ENCODE assay signal across 21 cellular contexts in the genomic region with DNA sequence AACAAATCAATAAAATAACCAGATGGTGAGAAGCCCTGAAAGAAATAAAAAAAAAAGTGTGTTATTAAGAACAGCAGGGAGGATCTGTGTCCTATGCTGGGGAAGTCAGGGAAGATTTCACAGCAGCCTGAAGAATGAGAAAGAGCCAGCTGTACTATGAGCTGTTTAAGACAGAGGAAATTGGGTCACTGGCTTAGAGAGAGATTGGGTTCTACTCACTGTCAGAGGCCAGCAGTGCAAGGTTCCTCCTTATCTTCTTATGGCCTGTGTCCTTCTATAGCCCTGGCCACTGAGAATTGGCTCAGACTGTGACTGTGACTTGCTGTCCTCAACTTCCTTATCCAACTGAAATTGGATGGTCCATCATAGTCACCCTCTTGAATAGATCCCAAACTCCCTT. TPM values are rescaled to one million over a fixed set of nuclear protein-coding genes. Genes with fewer than 3 reads are reported as not detected.
DNase-seq lines count a peak whose midpoint lies in the region; ATAC-seq, FAIRE-seq and TF ChIP-seq lines count a peak whose summit lies in the region.
"Had no signal": no experiment of that assay in that cellular context is flagged by ENCODE, and none has a peak within 500 bp of the region (broad histone marks: within the 10 kb centered on the region; RNA-seq: fewer than 3 reads in every experiment).

No MANE protein-coding gene starts in this region.

- no peak for TF ChIP-seq POLR2A in GM12878 (IDR thresholded peaks at IDR 0.05; ENCODE audit: low read depth, low read length)

- H2AFZ ChIP-seq in GM23248 (no peak overlapping the region), GM12878 (ENCODE audit: control insufficient read depth, low read depth, low read length) (no peak overlapping the region)

- H3K9me3 ChIP-seq in GM23248 (ENCODE audit: low read depth) (no peaks in the 10 kb centered on the region), Panc1 (ENCODE audit: control insufficient read depth, insufficient read depth, low read depth, low read length) (no peaks in the 10 kb centered on the region), GM12878 (replicated peaks; ENCODE audit: control insufficient read depth, insufficient read depth, low read length) (no peaks in the 10 kb centered on the region), lower lobe of right lung (no peaks in the 10 kb centered on the region)
- H3K9me3 ChIP-seq: SJCRH30 had no signal

- SMC1A ChIA-PET in GM12878 (lab: Charles Lee; ENCODE audit: uncharacterized antibody, unreplicated experiment) = interaction anchor here (0.9 to 6.3 kb wide), 14 partner anchors 12 to 183 kb away, joined by 3 to 90 read pairs (median 4); no protein-coding TSS in a partner anchor

- DNase-seq in GM23248 = peak; percentile 23
- no peak for DNase-seq in Panc1 (ENCODE audit: low read depth, low spot score)
- no peak for DNase-seq in GM12878 (ENCODE audit: low read depth, low spot score)
- DNase-seq in lower lobe of right lung = no peak
- no peak for DNase-seq in WTC11 (ENCODE audit: low spot score)
- no peak for DNase-seq in osteocyte (ENCODE audit: extremely low spot score, unreplicated experiment)
- DNase-seq in HEK293T (ENCODE audit: extremely low spot score) = no peak
- DNase-seq: activated CD4-positive, CD25-positive, alpha-beta regulatory T cell treated with anti-CD3 and anti-CD28 coated beads, Interleukin-2, amount 50 U/mL, for 72 hours; activated naive CD4-positive, alpha-beta T cell treated with anti-CD3 and anti-CD28 coated beads, Interleukin-2, amount 10 ng/mL, durations not matched to agents 7 days and 5 days; activated T-cell treated with anti-CD3 and anti-CD28 coated beads, Interleukin-2, amount 50 U/mL, for 48 hours; left cardiac atrium; NCI-H1105 treated with DMSO at 0.1 percent for 48 hours; NCI-H2107; NCI-H748 treated with DMSO at 0.1 percent for 48 hours; SJCRH30; small intestine; stimulated activated naive CD8-positive, alpha-beta T cell treated with anti-CD3 and anti-CD28 coated beads, Interleukin-15, Interleukin-2, amounts not matched to agents 100 U/mL and 50 U/mL, for 24 hours had no signal

- H3K27ac Mint-ChIP-seq in WTC11 = no peak overlapping the region
- no peak overlapping the region for H3K27ac Mint-ChIP-seq in osteocyte (ENCODE audit: unreplicated experiment)
- H3K27ac Mint-ChIP-seq: activated naive CD4-positive, alpha-beta T cell treated with anti-CD3 and anti-CD28 coated beads, Interleukin-2, amount 10 ng/mL, durations not matched to agents 7 days and 5 days; progenitor cell of endocrine pancreas; T-helper 2 cell treated with Interferon-gamma antibody and Interleukin-4, amounts not matched to agents 5 μg/mL and 100 μg/mL, for 36 hours; type B pancreatic cell had no signal

- intact Hi-C loops in Panc1 (cut with micrococcal nuclease; ENCODE audit: unreplicated experiment) (loop anchor here (5.0 kb wide), 2 partner anchors 57 to 428 kb away; no protein-coding TSS in a partner anchor), GM12878 (cut with micrococcal nuclease; ENCODE audit: unreplicated experiment) (loop anchor here (5.0 kb wide), 1 partner anchor 523 kb away; no protein-coding TSS in a partner anchor), lower lobe of right lung (cut with DNase I) (loop anchor here (5.0 to 10.0 kb wide), 2 partner anchors 60 to 173 kb away; no protein-coding TSS in a partner anchor)

- H3K4me3 ChIP-seq in GM23248 (no peak overlapping the region), Panc1 (ENCODE audit: low read depth in 2 of 2, low read length in 2 of 2) (no peak overlapping the region), GM12878 (no peak overlapping the region), lower lobe of right lung (no peak overlapping the region)
- H3K4me3 ChIP-seq: SJCRH30 had no signal

- BruUV-seq in Panc1 (replicated peaks; lab: Mats Ljungman, UMichigan) (no TSS peak), GM12878 (replicated peaks; lab: Mats Ljungman, UMichigan) (no TSS peak)

- no peak for FAIRE-seq in GM12878 (lab: Jason Lieb, UNC)
- FAIRE-seq: astrocyte, small intestine had no signal

- H3K36me3 Mint-ChIP-seq in WTC11 = no peaks in the 10 kb centered on the region
- H3K36me3 Mint-ChIP-seq in osteocyte (ENCODE audit: unreplicated experiment) = no peaks in the 10 kb centered on the region
- H3K36me3 Mint-ChIP-seq: activated naive CD4-positive, alpha-beta T cell treated with anti-CD3 and anti-CD28 coated beads, Interleukin-2, amount 10 ng/mL, durations not matched to agents 7 days and 5 days; type B pancreatic cell had no signal

- CTCF ChIA-PET in Panc1 (lab: Charles Lee) = no interaction called here
- CTCF ChIA-PET in GM12878 (lab: Yijun Ruan, JAX) = interaction anchor here (0.8 to 4.2 kb wide), 16 partner anchors 22 to 851 kb away, joined by 3 to 81 read pairs (median 3); partner anchors contain the start of gene FDX1
- CTCF ChIA-PET in WTC11 (lab: Charles Lee) = no interaction called here
- CTCF ChIA-PET in HEK293T (lab: Yijun Ruan, JAX) = no interaction called here

- no peak overlapping the region for H3K9ac ChIP-seq in GM23248
- H3K9ac ChIP-seq in GM12878 (ENCODE audit: control insufficient read depth, insufficient read depth, low read length) = no peak overlapping the region

- H3F3A ChIP-seq in GM23248 (ENCODE audit: insufficient read depth) = peaks cover 19% of the 10 kb centered on the region

- H3K27ac ChIP-seq in GM23248 (no peak overlapping the region), Panc1 (ENCODE audit: low read length) (no peak overlapping the region), GM12878 (ENCODE audit: control insufficient read depth, insufficient read depth) (no peak overlapping the region), lower lobe of right lung (no peak overlapping the region)
- H3K27ac ChIP-seq: SJCRH30 had no signal

- H3K9me2 ChIP-seq in GM23248 (ENCODE audit: insufficient read depth) = no peaks in the 10 kb centered on the region

- H3K4me2 ChIP-seq in GM23248 (ENCODE audit: unreplicated experiment) (no peak overlapping the region), GM12878 (ENCODE audit: control insufficient read depth, insufficient read depth) (no peak overlapping the region)

- TF ChIP-seq CTCF in Panc1 (IDR thresholded peaks at IDR 0.05) (no peak), GM12878 (IDR thresholded peaks at IDR 0.05 in 2 of 3, conservative IDR thresholded peaks at IDR 0.05 in 1 of 3; ENCODE audit: control insufficient read depth in 2 of 3, extremely low read depth in 1 of 3, insufficient read depth in 1 of 3, low read depth in 3 of 3, low read length in 3 of 3) (no peak), lower lobe of right lung (IDR thresholded peaks at IDR 0.05) (no peak), WTC11 (IDR thresholded peaks at IDR 0.05) (no peak), osteocyte (IDR thresholded peaks at IDR 0.05) (no peak)

- H4K20me1 ChIP-seq in GM23248 (ENCODE audit: insufficient read depth) = no peaks in the 10 kb centered on the region
- H4K20me1 ChIP-seq in GM12878 (ENCODE audit: control insufficient read depth, insufficient read depth) = no peaks in the 10 kb centered on the region

- POLR2A ChIA-PET in Panc1 (lab: Charles Lee) (no interaction called here), GM12878 (lab: Charles Lee) (interaction anchor here (1.2 kb wide), 1 partner anchor 174 kb away, joined by 4 read pairs; no protein-coding TSS in a partner anchor), WTC11 (lab: Charles Lee) (interaction anchor here (0.6 kb wide), 1 partner anchor 94 kb away, joined by 3 read pairs; no protein-coding TSS in a partner anchor), HEK293T (lab: Yijun Ruan, JAX) (no interaction called here)

- ATAC-seq in Panc1 (peak; percentile 12; the same call in 1 of the 2 replicates), GM12878 (0 out of 3 replicates have a peak, but pooled peaks have one; percentile 3), lower lobe of right lung (peak; percentile 18 to 68), WTC11 (no peak)
- ATAC-seq: stimulated activated naive CD8-positive, alpha-beta T cell treated with anti-CD3 and anti-CD28 coated beads, Interleukin-15, Interleukin-2, amounts not matched to agents 100 U/mL and 50 U/mL, for 24 hours had no signal

- peaks cover 7% of the 10 kb centered on the region for H3K9me3 Mint-ChIP-seq in WTC11
- H3K9me3 Mint-ChIP-seq in osteocyte (ENCODE audit: unreplicated experiment) = no peaks in the 10 kb centered on the region
- H3K9me3 Mint-ChIP-seq: activated naive CD4-positive, alpha-beta T cell treated with anti-CD3 and anti-CD28 coated beads, Interleukin-2, amount 10 ng/mL, durations not matched to agents 7 days and 5 days; T-helper 2 cell treated with Interferon-gamma antibody and Interleukin-4, amounts not matched to agents 5 μg/mL and 100 μg/mL, for 36 hours; type B pancreatic cell had no signal

- no peak for TF ChIP-seq RAD21 in GM12878 (IDR thresholded peaks at IDR 0.05; ENCODE audit: insufficient read depth, low read depth, low read length)

- H3K79me2 ChIP-seq in GM23248 (ENCODE audit: insufficient read depth) = no peaks in the 10 kb centered on the region
- H3K79me2 ChIP-seq in GM12878 (ENCODE audit: control insufficient read depth, insufficient read depth, low read length) = no peaks in the 10 kb centered on the region

- in situ Hi-C loops in GM23248 (cut with MboI) (loop anchor here (10.0 to 25.0 kb wide), 2 partner anchors 170 to 413 kb away; no protein-coding TSS in a partner anchor), Panc1 (cut with HindIII; ENCODE audit: low pct_unique_long_range_greater_than_20kb, low sequenced_read_pairs) (no loop called here), GM12878 (cut with MboI) (loop anchor here (5.0 kb wide), 3 partner anchors 173 to 513 kb away; no protein-coding TSS in a partner anchor)

- H3K36me3 ChIP-seq in GM23248 (ENCODE audit: low read depth) = no peaks in the 10 kb centered on the region
- H3K36me3 ChIP-seq in Panc1 (ENCODE audit: control insufficient read depth, insufficient read depth, low read length) = no peaks in the 10 kb centered on the region
- H3K36me3 ChIP-seq in GM12878 (ENCODE audit: control insufficient read depth in 2 of 2, insufficient read depth in 2 of 2, low read length in 1 of 2) = no peaks in the 10 kb centered on the region
- no peaks in the 10 kb centered on the region for H3K36me3 ChIP-seq in lower lobe of right lung
- H3K36me3 ChIP-seq: SJCRH30 had no signal

- H3K4me1 ChIP-seq in GM23248 (ENCODE audit: insufficient read depth) (peaks cover 21% of the 10 kb centered on the region), Panc1 (ENCODE audit: control insufficient read depth, insufficient read depth, low read length) (peaks cover 9% of the 10 kb centered on the region; the same call in 1 of the 2 replicates), GM12878 (ENCODE audit: control insufficient read depth, insufficient read depth, low read length) (peaks cover 36% of the 10 kb centered on the region), lower lobe of right lung (peaks cover 31% of the 10 kb centered on the region)

- H3K4me1 Mint-ChIP-seq in WTC11 (peaks cover 12% of the 10 kb centered on the region), osteocyte (ENCODE audit: unreplicated experiment) (peaks cover 18% of the 10 kb centered on the region)

- H3K27me3 ChIP-seq in GM23248 (replicated peaks; ENCODE audit: insufficient read depth) (no peaks in the 10 kb centered on the region), Panc1 (ENCODE audit: control insufficient read depth, insufficient read depth, low read length) (no peaks in the 10 kb centered on the region), GM12878 (replicated peaks in 1 of 2; ENCODE audit: control insufficient read depth in 2 of 2, insufficient read depth in 2 of 2, low read length in 1 of 2) (no peaks in the 10 kb centered on the region), lower lobe of right lung (ENCODE audit: low read depth) (no peaks in the 10 kb centered on the region)
- H3K27me3 ChIP-seq: SJCRH30 had no signal

- TF ChIP-seq EP300 in GM12878 (IDR thresholded peaks at IDR 0.05; ENCODE audit: borderline replicate concordance in 1 of 2, control insufficient read depth in 1 of 2, low read depth in 2 of 2, low read length in 2 of 2) = no peak

- RAD21 ChIA-PET in GM12878 (lab: Charles Lee; ENCODE audit: unreplicated experiment) = interaction anchor here (0.6 to 4.3 kb wide), 10 partner anchors 25 to 177 kb away, joined by 3 to 42 read pairs (median 4); no protein-coding TSS in a partner anchor

- H3K27me3 Mint-ChIP-seq in WTC11 (ENCODE audit: low read depth) (no peaks in the 10 kb centered on the region), osteocyte (ENCODE audit: unreplicated experiment) (no peaks in the 10 kb centered on the region)
- H3K27me3 Mint-ChIP-seq: activated naive CD4-positive, alpha-beta T cell treated with anti-CD3 and anti-CD28 coated beads, Interleukin-2, amount 10 ng/mL, durations not matched to agents 7 days and 5 days; type B pancreatic cell had no signal

- H3K4me3 Mint-ChIP-seq in WTC11 (no peak overlapping the region), osteocyte (ENCODE audit: unreplicated experiment) (no peak overlapping the region)
- H3K4me3 Mint-ChIP-seq: activated naive CD4-positive, alpha-beta T cell treated with anti-CD3 and anti-CD28 coated beads, Interleukin-2, amount 10 ng/mL, durations not matched to agents 7 days and 5 days; T-helper 2 cell treated with Interferon-gamma antibody and Interleukin-4, amounts not matched to agents 5 μg/mL and 100 μg/mL, for 36 hours; type B pancreatic cell had no signal

RNA-seq across cellular contexts. Expression of gene FDX1, which starts 54.8 kb away (rescaled TPM):
- total RNA-seq in GM23248 (2014; rRNA removed; shearing (Covaris generic)) = 8.5 and 12.2 TPM in 2 replicates
- polyA plus RNA-seq in GM23248 (2016; fragmentation: Nextera tagmentation; extraction: Ambion mirVana) = 16.5 and 16.6 TPM in 2 replicates
- total RNA-seq in Panc1 (2021; ENCODE audit: unreplicated experiment) = 13.6 TPM
- polyA plus RNA-seq in Panc1 (2012; ENCODE audit: insufficient read length) = 8.8 TPM
- total RNA-seq in GM12878 (2013; cell fraction: nucleolus; rRNA removed) = 3.5 and 3.7 TPM in 2 replicates
- 5.7 and 6.6 TPM in 2 replicates for total RNA-seq in GM12878 (2014; rRNA removed)
- total RNA-seq in GM12878 (2014; rRNA removed; fragmentation: Illumina TruSeq; extraction: Trizol) = 6.1 and 6.3 TPM in 2 replicates
- total RNA-seq in GM12878 (2021) = 8.1 and 9.4 TPM in 2 replicates
- 2.8 TPM for polyA plus RNA-seq in GM12878 (2011; ENCODE audit: low read depth)
- 9.9 and 12.1 TPM in 2 replicates for polyA plus RNA-seq in GM12878 (2011; rRNA removed)
- polyA plus RNA-seq in GM12878 (2011; cell fraction: cytosol; rRNA removed) = 3.3 and 3.6 TPM in 2 replicates
- 2.3 and 3.3 TPM in 2 replicates for polyA plus RNA-seq in GM12878 (2011; cell fraction: nucleus; rRNA removed)
- polyA plus RNA-seq in GM12878 (2012) = 5.3 and 6.1 TPM in 2 replicates
- 5.0 and 5.4 TPM in 2 replicates for polyA plus RNA-seq in GM12878 (2014; fragmentation: Illumina TruSeq; extraction: Trizol)
- polyA plus RNA-seq in GM12878 (2014; fragmentation: Nextera tagmentation; extraction: Ambion mirVana) = 1 to 10 TPM; 3.9 to 9.6 TPM
- 5.7 and 6.9 TPM in 2 replicates for polyA plus RNA-seq in GM12878 (2014; rRNA removed)
- polyA plus RNA-seq in GM12878 (2016; fragmentation: Nextera tagmentation; extraction: Ambion mirVana) = 10 to 100 TPM; 19.3 to 20.3 TPM
- polyA minus RNA-seq in GM12878 (2011; rRNA and poly(A)+ RNA removed) = 2.5 and 4.2 TPM in 2 replicates
- 1.5 and 2.4 TPM in 2 replicates for polyA minus RNA-seq in GM12878 (2011; cell fraction: cytosol; rRNA and poly(A)+ RNA removed)
- polyA minus RNA-seq in GM12878 (2011; cell fraction: nucleus; rRNA and poly(A)+ RNA removed) = 0.73 and 2.5 TPM in 2 replicates
- 19.5 TPM for total RNA-seq in lower lobe of right lung
- total RNA-seq in WTC11 (2021) = 9.3 to 9.9 TPM (median 9.6 TPM) in 3 replicates
- total RNA-seq in osteocyte = 6.3 and 7.1 TPM in 2 replicates

Comparison
In these comparisons a context has a peak if more than half of its experiments do, and no peak if none do; other contexts are left out.
1. POLR2A ChIA-PET loops: an anchor here in GM12878 (1.2 kb wide) and WTC11 (0.6 kb wide); none called in Panc1 and HEK293T.